In the genomic region with DNA sequence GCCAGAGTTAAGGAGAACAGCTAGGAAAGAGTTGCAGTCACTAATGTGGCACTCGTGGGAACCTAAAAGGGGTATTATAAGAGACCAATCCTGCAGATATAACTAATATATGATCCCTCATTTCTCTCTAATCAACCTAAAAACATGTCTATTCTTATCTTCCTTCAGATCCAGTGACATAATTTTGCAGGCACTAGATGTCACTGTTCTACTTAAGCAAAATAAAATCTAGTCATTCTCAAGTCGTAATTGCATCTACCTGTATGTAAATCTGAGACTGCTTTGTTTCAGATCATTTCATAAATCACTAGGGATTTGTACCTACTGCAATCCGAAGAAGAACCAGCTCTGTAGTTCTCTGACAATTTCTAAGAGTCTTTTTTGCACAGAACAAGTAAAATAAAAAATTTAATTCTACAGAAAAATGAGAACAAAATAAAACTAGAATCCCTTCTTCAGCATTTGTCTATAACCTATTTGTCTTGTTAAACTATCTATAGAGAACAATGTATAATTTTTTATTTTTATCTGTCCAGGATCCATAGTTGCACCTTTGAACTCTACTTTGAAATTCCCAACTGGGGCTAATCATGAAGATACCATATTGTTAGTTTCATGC, we compare ENCODE assay signal across 8 cellular contexts. TPM values are rescaled to one million over a fixed set of nuclear protein-coding genes. Genes with fewer than 3 reads are reported as not detected.
DNase-seq lines count a peak whose midpoint lies in the region; ATAC-seq and TF ChIP-seq lines count a peak whose summit lies in the region.

No MANE protein-coding gene starts in this region.

- no peaks in the 10 kb centered on the region for H3F3A ChIP-seq in GM23338 (replicated peaks; ENCODE audit: low read depth)

- H3K36me3 ChIP-seq in GM23338 (ENCODE audit: insufficient read depth) (no peaks in the 10 kb centered on the region), vagina (no peaks in the 10 kb centered on the region), suprapubic skin (no peaks in the 10 kb centered on the region)

- no peak overlapping the region for H3K4me2 ChIP-seq in GM23338

- no peaks in the 10 kb centered on the region for H3K9me3 ChIP-seq in vagina
- no peaks in the 10 kb centered on the region for H3K9me3 ChIP-seq in suprapubic skin

- TF ChIP-seq POLR2A in vagina (IDR thresholded peaks at IDR 0.05) (no peak), suprapubic skin (IDR thresholded peaks at IDR 0.05) (no peak)

- H3K4me3 Mint-ChIP-seq in GM23338, result no peak overlapping the region

- TF ChIP-seq CTCF in GM23338 (conservative IDR thresholded peaks at IDR 0.05; ENCODE audit: low read depth in 2 of 2) (peak; percentile 48 to 51), vagina (IDR thresholded peaks at IDR 0.05) (no peak), suprapubic skin (IDR thresholded peaks at IDR 0.05) (no peak)

- H3K27me3 ChIP-seq in GM23338 (ENCODE audit: insufficient read depth) (no peaks in the 10 kb centered on the region), vagina (no peaks in the 10 kb centered on the region), suprapubic skin (no peaks in the 10 kb centered on the region)

- no peaks in the 10 kb centered on the region for H3K4me1 ChIP-seq in GM23338 (ENCODE audit: insufficient read depth)
- H3K4me1 ChIP-seq in vagina, result no peaks in the 10 kb centered on the region
- H3K4me1 ChIP-seq in suprapubic skin, result peaks cover 3% of the 10 kb centered on the region

- peak; percentile 37 for DNase-seq in EL
- DNase-seq in GM23338 (ENCODE audit: low spot score), result peak; percentile 19
- DNase-seq in NCI-H69 (lab: John Stamatoyannopoulos, UW), result peak; percentile 42
- peak; percentile 16 for DNase-seq in fibroblast of the conjunctiva (ENCODE audit: low read depth)
- DNase-seq in vagina (ENCODE audit: extremely low spot score in 2 of 2), result no peak
- no peak for DNase-seq in amygdala (lab: John Stamatoyannopoulos, UW)
- DNase-seq in suprapubic skin (ENCODE audit: low spot score in 2 of 2), result no peak

- ATAC-seq in GM23338 (no peak), GM21528 (IDR thresholded peaks at IDR 0.05; ENCODE audit: low FRiP score, unreplicated experiment) (no peak)

- WGBS in suprapubic skin, result 26% methylated on average over 3 of the region's 3 CpGs

- H2AFZ ChIP-seq in GM23338, result no peak overlapping the region

- H3K4me3 ChIP-seq in GM23338, result no peak overlapping the region
- no peak overlapping the region for H3K4me3 ChIP-seq in vagina
- no peak overlapping the region for H3K4me3 ChIP-seq in suprapubic skin

- H3K9me2 ChIP-seq in GM23338 (ENCODE audit: insufficient read depth), result no peaks in the 10 kb centered on the region

- no peak for TF ChIP-seq EP300 in suprapubic skin (IDR thresholded peaks at IDR 0.05)

- H3K9me3 Mint-ChIP-seq in GM23338, result no peaks in the 10 kb centered on the region

- intact Hi-C loops in vagina (cut with DNase I), result no loop called here

- no peaks in the 10 kb centered on the region for H3K4me1 Mint-ChIP-seq in GM23338

- no peaks in the 10 kb centered on the region for H3K36me3 Mint-ChIP-seq in GM23338 (ENCODE audit: low read depth)

- 0 out of 2 replicates have a peak overlapping the region, but pooled peaks have one; percentile 18 for H3K27ac Mint-ChIP-seq in GM23338

- no peaks in the 10 kb centered on the region for H4K20me1 ChIP-seq in GM23338 (replicated peaks; ENCODE audit: insufficient read depth)

- no peaks in the 10 kb centered on the region for H3K79me2 ChIP-seq in GM23338 (replicated peaks; ENCODE audit: insufficient read depth)

- no peaks in the 10 kb centered on the region for H3K27me3 Mint-ChIP-seq in GM23338 (ENCODE audit: insufficient read depth, low read depth, poor library complexity)

- H3K27ac ChIP-seq in GM23338 (ENCODE audit: low read depth) (no peak overlapping the region), vagina (no peak overlapping the region), suprapubic skin (no peak overlapping the region)

TF ChIP-seq in GM23338, 12 proteins besides CTCF, POLR2A, EP300 and RAD21:
- TF ChIP-seq, protein P1, sequence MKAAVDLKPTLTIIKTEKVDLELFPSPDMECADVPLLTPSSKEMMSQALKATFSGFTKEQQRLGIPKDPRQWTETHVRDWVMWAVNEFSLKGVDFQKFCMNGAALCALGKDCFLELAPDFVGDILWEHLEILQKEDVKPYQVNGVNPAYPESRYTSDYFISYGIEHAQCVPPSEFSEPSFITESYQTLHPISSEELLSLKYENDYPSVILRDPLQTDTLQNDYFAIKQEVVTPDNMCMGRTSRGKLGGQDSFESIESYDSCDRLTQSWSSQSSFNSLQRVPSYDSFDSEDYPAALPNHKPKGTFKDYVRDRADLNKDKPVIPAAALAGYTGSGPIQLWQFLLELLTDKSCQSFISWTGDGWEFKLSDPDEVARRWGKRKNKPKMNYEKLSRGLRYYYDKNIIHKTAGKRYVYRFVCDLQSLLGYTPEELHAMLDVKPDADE (IDR thresholded peaks at IDR 0.05), result no peak
- TF ChIP-seq STAT1 (IDR thresholded peaks at IDR 0.05; ENCODE audit: unreplicated experiment), result no peak
- TF ChIP-seq EZH2phosphoT487 (IDR thresholded peaks at IDR 0.05; ENCODE audit: unreplicated experiment), result no peak

RNA-seq across cellular contexts. Expression of gene ERBB4, which starts 56.5 kb away (rescaled TPM):
- 0.73 and 1.4 TPM in 2 replicates for total RNA-seq in GM23338 (2014; rRNA removed; shearing (Covaris generic))
- 0.10 and 1.1 TPM in 2 replicates for polyA plus RNA-seq in GM23338 (2016; fragmentation: Nextera tagmentation; extraction: Ambion mirVana)
- total RNA-seq in vagina (0.25 TPM), suprapubic skin (1 to 10 TPM in 3 of 4 donors, under 1 TPM in 1; 0.95 to 6.4 (median 1.5) TPM)

Comparison
In these comparisons a context has a peak if more than half of its experiments do, and no peak if none do; other contexts are left out.
1. DNase-seq: peak in EL (single experiment), GM23338 (single experiment), NCI-H69 (single experiment) and fibroblast of the conjunctiva (single experiment); none in vagina (0 of 2), amygdala (0 of 56) and suprapubic skin (0 of 2).
2. CTCF ChIP-seq: peak in GM23338 (2 of 2); none in vagina (0 of 3) and suprapubic skin (0 of 2).